In genomic region chr9:131696163-131696439, GRCh38 we compare ENCODE assay signal across 26 cellular contexts. TPM values are rescaled to one million over a fixed set of nuclear protein-coding genes. Genes with fewer than 3 reads are reported as not detected.
DNase-seq lines count a peak whose midpoint lies in the region; ATAC-seq, FAIRE-seq and TF ChIP-seq lines count a peak whose summit lies in the region.
"Had no signal": no experiment of that assay in that cellular context is flagged by ENCODE, and none has a peak within 500 bp of the region (broad histone marks: within the 10 kb centered on the region; RNA-seq: fewer than 3 reads in every experiment).

No MANE protein-coding gene starts in this region.

- H2BK20ac ChIP-seq in H1 (ENCODE audit: low read length) = 0 out of 2 replicates have a peak overlapping the region, but pooled peaks have one; percentile 8

- TF ChIP-seq POLR2A in H1 (IDR thresholded peaks at IDR 0.05; ENCODE audit: control extremely low read depth in 1 of 2, low read depth in 2 of 2, low read length in 2 of 2) = no peak

- H3K4me1 Mint-ChIP-seq in CD4-positive, alpha-beta memory T cell = peaks cover 80 to 100% (median 91%) of the 10 kb centered on the region in 4 donors
- H3K4me1 Mint-ChIP-seq in neural progenitor cell = peaks cover 33% of the 10 kb centered on the region

- no peak overlapping the region for H4K5ac ChIP-seq in H1 (ENCODE audit: insufficient read length, low read depth, low read length)

- H3K36me3 Mint-ChIP-seq in CD4-positive, alpha-beta memory T cell = peaks cover 2 to 6% of the 10 kb centered on the region in 2 donors
- no peaks in the 10 kb centered on the region for H3K36me3 Mint-ChIP-seq in neural progenitor cell

- no peak overlapping the region for H3K4me3 ChIP-seq in CD4-positive, alpha-beta memory T cell (ENCODE audit: low read length in 2 of 2)
- no peak overlapping the region for H3K4me3 ChIP-seq in HUES64 (ENCODE audit: low read length)
- no peak overlapping the region for H3K4me3 ChIP-seq in H1 (ENCODE audit: extremely low read depth in 1 of 4, insufficient read depth in 2 of 4, low read depth in 3 of 4, low read length in 4 of 4)
- no peak overlapping the region for H3K4me3 ChIP-seq in neural progenitor cell
- H3K4me3 ChIP-seq: cardiac muscle cell, heart left ventricle, lower lobe of right lung, SJCRH30, skin epidermis, thoracic aorta had no signal

- H3K4me3 Mint-ChIP-seq in CD4-positive, alpha-beta memory T cell = peak overlapping the region in 2 of 8 donors; percentile 7 to 11
- no peak overlapping the region for H3K4me3 Mint-ChIP-seq in neural progenitor cell

- H2BK15ac ChIP-seq in H1 (ENCODE audit: low read length) = no peak overlapping the region

- H3K9ac ChIP-seq in HUES64 (ENCODE audit: low read depth, low read length) (no peak overlapping the region), H1 (replicated peaks in 1 of 4; ENCODE audit: extremely low read depth in 1 of 4, low read depth in 3 of 4, low read length in 3 of 4) (no peak overlapping the region), neural progenitor cell (no peak overlapping the region)

- no peak overlapping the region for H3K4ac ChIP-seq in H1 (replicated peaks; ENCODE audit: insufficient read length, low read depth, low read length)

- H3K79me2 ChIP-seq in H1 (ENCODE audit: control insufficient read depth in 1 of 2, insufficient read depth in 2 of 2, low read length in 2 of 2) = peaks cover 3 to 72% of the 10 kb centered on the region in 2 experiments; a peak in 3 of 4 replicates
- H3K79me2 ChIP-seq in neural progenitor cell (ENCODE audit: low read depth) = peaks cover 51% of the 10 kb centered on the region

- no peaks in the 10 kb centered on the region for H3K27me3 ChIP-seq in CD4-positive, alpha-beta memory T cell (ENCODE audit: insufficient read depth, low read length)
- no peaks in the 10 kb centered on the region for H3K27me3 ChIP-seq in HUES64 (ENCODE audit: insufficient read depth, low read length)
- H3K27me3 ChIP-seq in H1 (replicated peaks in 1 of 4; ENCODE audit: control insufficient read depth in 3 of 4, extremely low read depth in 1 of 4, insufficient read depth in 3 of 4, low read length in 3 of 4) = no peaks in the 10 kb centered on the region
- H3K27me3 ChIP-seq in neural progenitor cell = no peaks in the 10 kb centered on the region
- H3K27me3 ChIP-seq: cardiac muscle cell, heart left ventricle, SJCRH30 had no signal

- no peaks in the 10 kb centered on the region for H3K9me3 ChIP-seq in CD4-positive, alpha-beta memory T cell (ENCODE audit: control insufficient read depth in 1 of 2, low read length in 2 of 2)
- no peaks in the 10 kb centered on the region for H3K9me3 ChIP-seq in HUES64 (ENCODE audit: insufficient read depth, low read depth, low read length)
- no peaks in the 10 kb centered on the region for H3K9me3 ChIP-seq in H1 (ENCODE audit: insufficient read depth in 2 of 2, low read depth in 1 of 2, low read length in 1 of 2)
- no peaks in the 10 kb centered on the region for H3K9me3 ChIP-seq in neural progenitor cell (ENCODE audit: low read depth)
- H3K9me3 ChIP-seq: heart left ventricle, lower lobe of right lung, SJCRH30, thoracic aorta had no signal

- peaks cover 3% of the 10 kb centered on the region for H3K79me1 ChIP-seq in H1 (ENCODE audit: low read depth, low read length)

- H3K27ac ChIP-seq in CD4-positive, alpha-beta memory T cell (ENCODE audit: low read depth, low read length) = no peak overlapping the region
- H3K27ac ChIP-seq in HUES64 (ENCODE audit: low read depth, low read length) (peak overlapping the region; percentile 69; the same call in 1 of the 2 replicates), H1 (ENCODE audit: low read depth, low read length) (peak overlapping the region; percentile 51; the same call in 1 of the 2 replicates), neural progenitor cell (no peak overlapping the region)
- H3K27ac ChIP-seq: cardiac muscle cell, lower lobe of right lung, SJCRH30, skin epidermis, thoracic aorta had no signal

- H3K4me1 ChIP-seq in CD4-positive, alpha-beta memory T cell (ENCODE audit: insufficient read depth, low read length) = peaks cover 88% of the 10 kb centered on the region
- H3K4me1 ChIP-seq in HUES64 (ENCODE audit: insufficient read depth, low read length) = peaks cover 70% of the 10 kb centered on the region
- H3K4me1 ChIP-seq in H1 (replicated peaks in 1 of 4; ENCODE audit: control insufficient read depth in 3 of 4, insufficient read depth in 4 of 4, low read length in 3 of 4) = peaks cover 16 to 39% (median 31%) of the 10 kb centered on the region in 4 experiments
- peaks cover 41% of the 10 kb centered on the region for H3K4me1 ChIP-seq in neural progenitor cell

- TF ChIP-seq CTCF in H1 (IDR thresholded peaks at IDR 0.05; ENCODE audit: control extremely low read depth in 1 of 3, insufficient read depth in 1 of 3, low read depth in 1 of 3, low read length in 3 of 3) = no peak
- no peak for TF ChIP-seq CTCF in neural progenitor cell (IDR thresholded peaks at IDR 0.05)

- 28% methylated on average over 2 of the region's 2 CpGs for WGBS in HUES64
- 40% methylated on average over 2 of the region's 2 CpGs; no CpG with 5 or more reads in 1 of the 2 experiments for WGBS in H1 (ENCODE audit: extremely low coverage in 1 of 2, insufficient coverage in 1 of 2, insufficient read length in 1 of 2, insufficient replicate concordance in 2 of 2, low coverage in 1 of 2, low lambda C conversion rate in 2 of 2, missing lambda C conversion rate in 1 of 2), 2 experiments

- no peaks in the 10 kb centered on the region for H3K27me3 Mint-ChIP-seq in CD4-positive, alpha-beta memory T cell
- no peaks in the 10 kb centered on the region for H3K27me3 Mint-ChIP-seq in neural progenitor cell (ENCODE audit: insufficient read depth, low read depth)

- peak overlapping the region; percentile 38 for H2BK120ac ChIP-seq in H1 (replicated peaks; ENCODE audit: low read depth, low read length)

- H2AFZ ChIP-seq in H1 (ENCODE audit: low read length) (no peak overlapping the region), neural progenitor cell (replicated peaks) (no peak overlapping the region)

- CTCF ChIA-PET in CD4-positive, alpha-beta memory T cell (lab: Charles Lee; ENCODE audit: partially characterized antibody) = interaction anchor here (0.9 to 2.5 kb wide), 6 partner anchors 18 to 557 kb away, joined by 3 to 12 read pairs (median 3); no protein-coding TSS in a partner anchor
- CTCF ChIA-PET in H1 (lab: Charles Lee; ENCODE audit: partially characterized antibody) = interaction anchor here (1.1 to 3.9 kb wide), 16 partner anchors 8 to 88 kb away, joined by 3 to 17 read pairs (median 4); partner anchors contain the start of gene RAPGEF1

- no peak overlapping the region for H3K14ac ChIP-seq in H1 (ENCODE audit: insufficient read length)

- no peak for TF ChIP-seq EP300 in H1 (IDR thresholded peaks at IDR 0.05; ENCODE audit: borderline replicate concordance in 1 of 2, low read depth in 2 of 2, low read length in 2 of 2)

- H4K91ac ChIP-seq in H1 (replicated peaks; ENCODE audit: insufficient read length, low read length) = peak overlapping the region; percentile 89

- no peak for DNase-seq in CD4-positive, alpha-beta memory T cell
- DNase-seq in H1 (ENCODE audit: low read depth in 1 of 2, low spot score in 2 of 2) (no peak), neural progenitor cell (ENCODE audit: low spot score) (no peak), frontal cortex (ENCODE audit: low spot score in 2 of 2) (no peak)
- no peak for DNase-seq in activated CD4-positive, CD25-positive, alpha-beta regulatory T cell treated with anti-CD3 and anti-CD28 coated beads, Interleukin-2, amount 50 U/mL, for 72 hours
- DNase-seq: activated CD4-positive, alpha-beta T cell treated with anti-CD3 and anti-CD28 coated beads, Interleukin-2, amount 50 U/mL, for 1 hour; activated T-cell treated with anti-CD3 and anti-CD28 coated beads, Interleukin-2, amount 50 U/mL, for 1 hour; COR-L47; cortex of kidney; DMS53; heart left ventricle; IMR-90; lower lobe of right lung; NCI-H1436 treated with DMSO at 0.1 percent for 48 hours; NCI-H345; SJCRH30; stimulated activated naive CD4-positive, alpha-beta T cell treated with Interleukin-2 at 50 U/mL for 16 hours had no signal

- H3K27ac Mint-ChIP-seq in CD4-positive, alpha-beta memory T cell = peak overlapping the region in 5 of 7 donors; percentile 43 to 73 (median 69)
- H3K27ac Mint-ChIP-seq in neural progenitor cell = no peak overlapping the region

- no peak overlapping the region for H3K23ac ChIP-seq in H1 (ENCODE audit: insufficient read length)

- peak overlapping the region; percentile 83; the same call in 1 of the 2 replicates for H2BK5ac ChIP-seq in H1 (ENCODE audit: low read depth, low read length)

- POLR2A ChIA-PET in CD4-positive, alpha-beta memory T cell (lab: Charles Lee; ENCODE audit: partially characterized antibody) = interaction anchor here (0.6 to 4.1 kb wide), 9 partner anchors 12 to 43 kb away, joined by 3 to 31 read pairs (median 4); no protein-coding TSS in a partner anchor
- POLR2A ChIA-PET in H1 (lab: Charles Lee; ENCODE audit: partially characterized antibody) = interaction anchor here (1.3 to 1.9 kb wide), 3 partner anchors 13 to 17 kb away, joined by 4 to 6 read pairs (median 5); no protein-coding TSS in a partner anchor

- no peak for ATAC-seq in GM18858 (IDR thresholded peaks at IDR 0.05; ENCODE audit: unreplicated experiment)
- no peak for ATAC-seq in HG03520 (IDR thresholded peaks at IDR 0.05; ENCODE audit: unreplicated experiment)
- ATAC-seq: heart left ventricle, lower lobe of right lung had no signal

- peak overlapping the region; percentile 41; the same call in 1 of the 2 replicates for H2AK5ac ChIP-seq in H1 (ENCODE audit: low read depth, low read length)

- intact Hi-C loops in CD4-positive, alpha-beta memory T cell (cut with micrococcal nuclease) = no loop called here

- H3K4me2 ChIP-seq in H1 (ENCODE audit: insufficient read depth in 1 of 2, low read depth in 2 of 2, low read length in 2 of 2) = peak overlapping the region; percentile 41 to 44; a peak in 3 of 4 replicates
- H3K4me2 ChIP-seq in neural progenitor cell = peak overlapping the region; percentile 3

- FAIRE-seq in H1 (lab: Jason Lieb, UNC) (no peak), frontal cortex (lab: Jason Lieb, UNC) (no peak)
- FAIRE-seq: astrocyte, G401.6, RCC 7860 had no signal

- TF ChIP-seq RAD21 in H1 (IDR thresholded peaks at IDR 0.05 in 1 of 2, conservative IDR thresholded peaks at IDR 0.05 in 1 of 2; ENCODE audit: low read depth in 2 of 2, low read length in 2 of 2) = no peak

- H3K36me3 ChIP-seq in CD4-positive, alpha-beta memory T cell (ENCODE audit: insufficient read depth, low read length) = no peaks in the 10 kb centered on the region
- H3K36me3 ChIP-seq in HUES64 (ENCODE audit: insufficient read depth, low read length) (no peaks in the 10 kb centered on the region), H1 (ENCODE audit: control insufficient read depth in 2 of 4, insufficient read depth in 4 of 4, low read length in 3 of 4) (no peaks in the 10 kb centered on the region), neural progenitor cell (no peaks in the 10 kb centered on the region)
- H3K36me3 ChIP-seq: cardiac muscle cell, heart left ventricle, lower lobe of right lung, SJCRH30, thoracic aorta had no signal

- peaks cover 0 to 2% (median 0%) of the 10 kb centered on the region in 8 donors for H3K9me3 Mint-ChIP-seq in CD4-positive, alpha-beta memory T cell
- no peaks in the 10 kb centered on the region for H3K9me3 Mint-ChIP-seq in neural progenitor cell

- H3F3A ChIP-seq in neural progenitor cell (ENCODE audit: low read depth) = peaks cover 27% of the 10 kb centered on the region

- no peak overlapping the region for H4K8ac ChIP-seq in H1 (ENCODE audit: extremely low read depth, insufficient read depth, low read length)

- H3K18ac ChIP-seq in H1 (ENCODE audit: extremely low read depth, low read length) = peak overlapping the region; percentile 76; the same call in 1 of the 2 replicates

- no peaks in the 10 kb centered on the region for H3K23me2 ChIP-seq in H1 (ENCODE audit: low read depth, low read length)

- no peak overlapping the region for H3K56ac ChIP-seq in H1 (replicated peaks; ENCODE audit: insufficient read length, low read depth, low read length)

- peak overlapping the region; percentile 41; the same call in 1 of the 2 replicates for H2BK12ac ChIP-seq in H1 (ENCODE audit: low read depth, low read length)

- H4K20me1 ChIP-seq in H1 (replicated peaks in 1 of 2; ENCODE audit: control insufficient read depth in 1 of 2, insufficient read depth in 2 of 2, low read length in 2 of 2) (peaks cover 0 to 8% of the 10 kb centered on the region in 2 experiments), neural progenitor cell (ENCODE audit: low read depth) (peaks cover 68% of the 10 kb centered on the region)

RNA-seq across cellular contexts. Expression of gene RAPGEF1, which starts 43.8 kb away (rescaled TPM):
- total RNA-seq in CD4-positive, alpha-beta memory T cell = 100 to 1,000 TPM; 129 to 149 TPM
- polyA plus RNA-seq in CD4-positive, alpha-beta memory T cell = 10 to 100 TPM in 1 of 2 donors, 1 to 10 TPM in 1; 1.5 to 23.0 TPM
- polyA plus RNA-seq in HUES64 (2013, experiment 1 of 2) = 39.1 TPM
- 36.6 TPM for polyA plus RNA-seq in HUES64 (2013, experiment 2 of 2)
- 73.8 and 78.9 TPM in 2 replicates for total RNA-seq in H1 (2021; fragmentation: NEBNext Ultra II Directional; extraction: Animal tissue kit (Norgen Biotek cat#: 25700))
- polyA plus RNA-seq in H1 (2011; rRNA removed) = 29.7 and 38.2 TPM in 2 replicates
- polyA plus RNA-seq in H1 (2011; cell fraction: cytosol; rRNA removed) = 28.4 TPM
- polyA plus RNA-seq in H1 (2011; cell fraction: nucleus; rRNA removed) = 54.3 TPM
- polyA plus RNA-seq in H1 (2012, experiment 1 of 2) = 39.8 to 47.1 TPM (median 45.5 TPM) in 4 replicates
- polyA plus RNA-seq in H1 (2012, experiment 2 of 2) = 36.6 TPM
- 43.6 TPM for polyA plus RNA-seq in H1 (2013, experiment 1 of 2)
- polyA plus RNA-seq in H1 (2013, experiment 2 of 2) = 46.5 TPM
- polyA minus RNA-seq in H1 (2011; rRNA and poly(A)+ RNA removed) = 30.4 and 36.4 TPM in 2 replicates
- polyA minus RNA-seq in H1 (2011; cell fraction: cytosol; rRNA and poly(A)+ RNA removed) = 22.6 TPM
- polyA minus RNA-seq in H1 (2011; cell fraction: nucleus; rRNA and poly(A)+ RNA removed) = 22.7 TPM
- 33.3 and 34.6 TPM in 2 replicates for total RNA-seq in neural progenitor cell (ENCODE audit: low replicate concordance)
- total RNA-seq in frontal cortex = 28.1 TPM

Comparison
In these comparisons a context has a peak if more than half of its experiments do, and no peak if none do; other contexts are left out.
1. H3K27ac ChIP-seq: peak in HUES64 (single experiment) and H1 (single experiment); none in CD4-positive, alpha-beta memory T cell (single experiment) and neural progenitor cell (single experiment).